In the genomic region with DNA sequence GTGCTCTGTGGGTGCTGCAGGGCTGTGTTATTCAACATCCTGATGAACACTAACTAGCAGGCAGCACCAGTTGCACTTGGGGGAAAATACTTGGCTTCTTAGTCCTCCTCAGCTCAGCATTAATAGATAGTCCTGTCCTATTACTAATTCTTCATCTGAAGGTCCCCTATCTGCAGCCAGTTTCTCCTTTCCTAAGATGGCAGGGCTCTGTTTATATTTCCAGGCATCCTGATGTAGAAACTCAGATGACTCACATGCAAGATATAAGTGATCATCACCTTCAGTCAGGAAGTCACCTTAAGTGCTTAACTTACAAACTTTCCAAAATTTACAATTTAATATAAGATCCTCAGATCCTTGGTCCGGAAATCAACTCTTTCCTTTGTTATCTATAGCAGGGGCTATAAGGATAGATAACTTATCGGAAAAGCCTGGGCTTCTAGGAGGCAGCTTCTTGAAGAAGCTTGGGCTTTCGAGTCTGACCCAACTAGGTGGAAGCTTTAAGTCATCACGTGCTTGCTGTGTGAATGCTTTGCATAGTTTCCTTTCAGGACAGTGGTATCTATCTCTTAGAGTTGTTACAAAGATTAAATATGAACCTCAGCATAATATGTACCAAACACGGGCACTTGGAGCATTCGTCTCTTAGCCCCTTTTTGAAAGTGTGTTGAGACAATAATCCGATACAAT, we compare ENCODE assay signal across 19 cellular contexts.
DNase-seq lines count a peak whose midpoint lies in the region; ATAC-seq, FAIRE-seq and TF ChIP-seq lines count a peak whose summit lies in the region.
"Had no signal": no experiment of that assay in that cellular context is flagged by ENCODE, and none has a peak within 500 bp of the region (broad histone marks: within the 10 kb centered on the region; RNA-seq: fewer than 3 reads in every experiment).

No MANE protein-coding gene starts in this region.

- ATAC-seq in omental fat pad (ENCODE audit: low FRiP score) (peak; percentile 40), HG02588 (IDR thresholded peaks at IDR 0.05; ENCODE audit: unreplicated experiment) (no peak)
- ATAC-seq: CD8-positive, alpha-beta T cell had no signal

- no peaks in the 10 kb centered on the region for H3K36me3 ChIP-seq in bronchial epithelial cell (ENCODE audit: control insufficient read depth, insufficient read depth, low read length)
- H3K36me3 ChIP-seq: BLaER1 treated with 17β-estradiol and CSF1 and Interleukin-3, amounts not matched to agents 10 nM and 100 nM had no signal

- TF ChIP-seq CTCF in bronchial epithelial cell (IDR thresholded peaks at IDR 0.05; ENCODE audit: insufficient read depth, low read length, severe bottlenecking) (no peak), omental fat pad (IDR thresholded peaks at IDR 0.05) (no peak)

- H3K4me3 ChIP-seq in bronchial epithelial cell (ENCODE audit: low read depth, low read length), result no peak overlapping the region
- H3K4me3 ChIP-seq: BLaER1 treated with 17β-estradiol and CSF1 and Interleukin-3, amounts not matched to agents 10 nM and 100 nM; SK-N-MC had no signal

- DNase-seq in ELR (ENCODE audit: low read depth) (peak; percentile 1), NAMALWA (ENCODE audit: low spot score) (peak; percentile 16), bronchial epithelial cell (ENCODE audit: low read depth) (peak; percentile 41), omental fat pad (ENCODE audit: low spot score) (no peak), NCI-H1694 (lab: John Stamatoyannopoulos, UW) (no peak)
- no peak for DNase-seq in stimulated activated CD4-positive, alpha-beta T cell treated with anti-CD3 and anti-CD28 coated beads, Interleukin-4, amount 100 ng/mL, for 1 hour
- DNase-seq: Calu3; CD8-positive, alpha-beta T cell; DMS53; NCI-H1105 treated with DMSO at 0.1 percent for 48 hours; NCI-H187; NCI-H446; NCI-H526 treated with DMSO at 0.1 percent for 48 hours; NK-92 treated with Interleukin-12 subunit alpha and Interleukin-12 subunit beta, amount 100 ng/mL, for 24 hours; OCI-M1; SHP77 had no signal

- FAIRE-seq in bronchial epithelial cell (lab: Jason Lieb, UNC), result no peak

- no peaks in the 10 kb centered on the region for H3K27me3 ChIP-seq in bronchial epithelial cell (ENCODE audit: control insufficient read depth, insufficient read depth, low read length)
- H3K27me3 ChIP-seq: BLaER1 treated with 17β-estradiol and CSF1 and Interleukin-3, amounts not matched to agents 10 nM and 100 nM had no signal

Comparison
In these comparisons a context has a peak if more than half of its experiments do, and no peak if none do; other contexts are left out.
1. DNase-seq: peak in ELR (single experiment), NAMALWA (single experiment) and bronchial epithelial cell (single experiment); none in omental fat pad (single experiment), stimulated activated CD4-positive, alpha-beta T cell treated with anti-CD3 and anti-CD28 coated beads, Interleukin-4, amount 100 ng/mL, for 1 hour (single experiment) and NCI-H1694 (single experiment).